ENCODE assay signal across 1 cellular context in the genomic region with DNA sequence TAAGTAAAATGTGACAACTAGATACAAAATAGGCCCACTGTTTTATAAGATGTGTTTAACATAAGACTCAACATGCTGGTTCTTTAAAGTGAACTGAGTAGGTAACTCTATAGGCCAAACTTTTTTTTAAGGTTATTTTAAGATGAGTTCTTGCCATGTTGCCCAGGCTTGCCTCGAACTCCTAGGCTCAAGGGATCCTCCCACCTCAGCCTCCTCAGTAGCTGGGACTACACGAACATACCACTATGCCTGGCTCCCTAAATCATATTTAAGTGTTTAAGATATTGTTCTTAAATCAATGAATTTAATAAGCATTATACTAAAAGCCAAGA.
TF ChIP-seq lines count a peak whose summit lies in the region.

No MANE protein-coding gene starts in this region.

TF ChIP-seq in GM12878, 131 proteins besides CTCF, POLR2A, EP300 and RAD21 (continued from another document):
- TF ChIP-seq JUND (IDR thresholded peaks at IDR 0.05; ENCODE audit: low read depth, low read length) (no peak), CREM (IDR thresholded peaks at IDR 0.05; ENCODE audit: low read depth) (no peak)
